In genomic region chr19:55391702-55392615, GRCh38 we compare ENCODE assay signal across 17 cellular contexts. TPM values are rescaled to one million over a fixed set of nuclear protein-coding genes. Genes with fewer than 3 reads are reported as not detected.
DNase-seq lines count a peak whose midpoint lies in the region; ATAC-seq and TF ChIP-seq lines count a peak whose summit lies in the region.
"Had no signal": no experiment of that assay in that cellular context is flagged by ENCODE, and none has a peak within 500 bp of the region (broad histone marks: within the 10 kb centered on the region; RNA-seq: fewer than 3 reads in every experiment).

No MANE protein-coding gene starts in this region.

- H3K27me3 Mint-ChIP-seq in endodermal cell (ENCODE audit: insufficient read depth) = no peaks in the 10 kb centered on the region

- H3K4me3 Mint-ChIP-seq in endodermal cell = no peak overlapping the region

- H3K9me3 ChIP-seq in NT2/D1 (ENCODE audit: insufficient read depth, low read length) (no peaks in the 10 kb centered on the region), endodermal cell (ENCODE audit: control insufficient read depth, low read length) (no peaks in the 10 kb centered on the region), neuronal stem cell (replicated peaks in 1 of 2; ENCODE audit: control insufficient read depth in 2 of 2, insufficient read depth in 1 of 2, low read depth in 1 of 2, low read length in 2 of 2) (no peaks in the 10 kb centered on the region)
- H3K9me3 ChIP-seq: neutrophil, thoracic aorta had no signal

- H2BK5ac ChIP-seq in neuronal stem cell (ENCODE audit: low read length) = no peak overlapping the region

- H3K4me1 Mint-ChIP-seq in endodermal cell = peaks cover 34% of the 10 kb centered on the region

- DNase-seq in DMS53 (lab: John Stamatoyannopoulos, UW) (peak; percentile 59), DMS53 treated with DMSO at 0.1 percent for 48 hours (lab: John Stamatoyannopoulos, UW; ENCODE audit: unreplicated experiment) (no peak), NT2/D1 (ENCODE audit: low read depth, low spot score) (no peak), endodermal cell (no peak), neuronal stem cell (ENCODE audit: low spot score) (no peak), pons (ENCODE audit: low spot score) (no peak)
- DNase-seq: activated CD4-positive, alpha-beta T cell treated with anti-CD3 and anti-CD28 coated beads for 1 hour; activated T-cell treated with anti-CD3 and anti-CD28 coated beads, Interleukin-2, amount 50 U/mL, for 1 hour; COR-L47; effector CD4-positive, alpha-beta T cell; left ventricle myocardium superior had no signal

- H3K79me1 ChIP-seq in neuronal stem cell (ENCODE audit: low read depth, low read length) = peaks cover 19% of the 10 kb centered on the region

- peak overlapping the region; percentile 21 for H3K9ac ChIP-seq in NT2/D1 (ENCODE audit: insufficient read length, low read depth)
- no peak overlapping the region for H3K9ac ChIP-seq in endodermal cell (ENCODE audit: extremely low read depth, low read length, poor library complexity, severe bottlenecking)
- H3K9ac ChIP-seq in neuronal stem cell (ENCODE audit: low read depth, low read length, poor library complexity) = no peak overlapping the region

- TF ChIP-seq CTCF in endodermal cell (conservative IDR thresholded peaks at IDR 0.05) = no peak

- no peak overlapping the region for H3K4ac ChIP-seq in neuronal stem cell (ENCODE audit: low read length)

- no peak overlapping the region for H3K18ac ChIP-seq in neuronal stem cell (ENCODE audit: low read length)

- H3K4me1 ChIP-seq in NT2/D1 (ENCODE audit: insufficient read depth, insufficient read length) (peaks cover 39% of the 10 kb centered on the region), endodermal cell (ENCODE audit: control insufficient read depth, insufficient read depth, low read length) (peaks cover 21% of the 10 kb centered on the region), neuronal stem cell (ENCODE audit: control insufficient read depth in 2 of 2, insufficient read depth in 1 of 2, low read depth in 1 of 2, low read length in 2 of 2) (peaks cover 21 to 31% of the 10 kb centered on the region in 2 donors)

- H2BK15ac ChIP-seq in neuronal stem cell (ENCODE audit: low read length) = no peak overlapping the region

- H3K36me3 Mint-ChIP-seq in endodermal cell (ENCODE audit: low read depth) = peaks cover 33% of the 10 kb centered on the region

- peaks cover 45% of the 10 kb centered on the region for H3K36me3 ChIP-seq in NT2/D1 (ENCODE audit: insufficient read depth, insufficient read length, low read length)
- H3K36me3 ChIP-seq in endodermal cell (ENCODE audit: control insufficient read depth, insufficient read depth, low read length) = peaks cover 43% of the 10 kb centered on the region
- peaks cover 43 to 51% of the 10 kb centered on the region in 2 donors for H3K36me3 ChIP-seq in neuronal stem cell (replicated peaks in 1 of 2; ENCODE audit: control insufficient read depth in 2 of 2, insufficient read depth in 2 of 2, low read length in 2 of 2)

- no peak for ATAC-seq in HG03565 (IDR thresholded peaks at IDR 0.05; ENCODE audit: unreplicated experiment)
- ATAC-seq in HG03139 (IDR thresholded peaks at IDR 0.05; ENCODE audit: unreplicated experiment) = no peak
- ATAC-seq: left ventricle myocardium superior had no signal

- H2BK12ac ChIP-seq in neuronal stem cell (ENCODE audit: low read length) = no peak overlapping the region

- H3K4me3 ChIP-seq in NT2/D1 (ENCODE audit: insufficient read length, low read depth) (no peak overlapping the region), endodermal cell (ENCODE audit: low read length) (no peak overlapping the region), neuronal stem cell (ENCODE audit: low read length in 2 of 2) (no peak overlapping the region)
- H3K4me3 ChIP-seq: skin epidermis, thoracic aorta had no signal

- WGBS in endodermal cell (ENCODE audit: insufficient coverage in 1 of 2, insufficient read length in 1 of 2), 2 experiments = 64 to 70% methylated on average over 14 to 18 of the region's 18 CpGs
- no CpG with 5 or more reads among the region's 18 CpGs for WGBS in neuronal stem cell (ENCODE audit: extremely low coverage in 2 of 2, insufficient read length in 2 of 2, insufficient replicate concordance in 1 of 2), 2 donors

- no peaks in the 10 kb centered on the region for H3K9me3 Mint-ChIP-seq in endodermal cell

- peak overlapping the region; percentile 37 for H3K27ac ChIP-seq in endodermal cell (ENCODE audit: low read depth, low read length)
- H3K27ac ChIP-seq in neuronal stem cell (replicated peaks; ENCODE audit: low read length) = peak overlapping the region; percentile 43
- H3K27ac ChIP-seq: neutrophil, skin epidermis, thoracic aorta had no signal

- no peak overlapping the region for H3K14ac ChIP-seq in neuronal stem cell (ENCODE audit: low read length)

- no peak overlapping the region for H2AK5ac ChIP-seq in neuronal stem cell (ENCODE audit: low read depth, low read length)

- H2BK120ac ChIP-seq in neuronal stem cell (ENCODE audit: low read depth, low read length) = no peak overlapping the region

- no peaks in the 10 kb centered on the region for H3K27me3 ChIP-seq in NT2/D1 (ENCODE audit: insufficient read depth, insufficient read length)
- no peaks in the 10 kb centered on the region for H3K27me3 ChIP-seq in endodermal cell (ENCODE audit: control insufficient read depth, insufficient read depth, low read length, poor library complexity, severe bottlenecking)
- no peaks in the 10 kb centered on the region for H3K27me3 ChIP-seq in neuronal stem cell (ENCODE audit: control insufficient read depth in 3 of 3, insufficient read depth in 3 of 3, low read depth in 1 of 3, low read length in 3 of 3)
- H3K27me3 ChIP-seq: neutrophil had no signal

- no peak overlapping the region for H3K27ac Mint-ChIP-seq in endodermal cell

- no peak overlapping the region for H3K4me2 ChIP-seq in neuronal stem cell (ENCODE audit: insufficient read depth, low read length, poor library complexity, severe bottlenecking)

- no peak overlapping the region for H4K8ac ChIP-seq in neuronal stem cell (ENCODE audit: low read depth, low read length)

- H4K91ac ChIP-seq in neuronal stem cell (ENCODE audit: low read depth, low read length, poor library complexity) = no peak overlapping the region

- H3K23ac ChIP-seq in neuronal stem cell (ENCODE audit: low read depth, low read length, poor library complexity) = no peak overlapping the region

- H2AFZ ChIP-seq in neuronal stem cell (ENCODE audit: low read length) = no peak overlapping the region

RNA-seq across cellular contexts. Expression of gene RPL28, which starts 6.2 kb away (rescaled TPM):
- 1,000 to 10,000 TPM; 1,672 to 1,902 TPM for total RNA-seq in endodermal cell
- polyA plus RNA-seq in endodermal cell (2013, experiment 1 of 2) = 1,902 TPM
- polyA plus RNA-seq in endodermal cell (2013, experiment 2 of 2) = 1,724 TPM
- 2,729 TPM for polyA plus RNA-seq in neuronal stem cell (2013, experiment 1 of 2)
- polyA plus RNA-seq in neuronal stem cell (2013, experiment 2 of 2) = 2,534 TPM

RNA-seq across cellular contexts. Expression of gene TMEM238, which starts 7.9 kb away (rescaled TPM):
- 1 to 10 TPM; 3.9 to 4.4 TPM for total RNA-seq in endodermal cell
- 0.32 TPM for polyA plus RNA-seq in endodermal cell (2013, experiment 1 of 2)
- polyA plus RNA-seq in endodermal cell (2013, experiment 2 of 2) = not detected
- polyA plus RNA-seq in neuronal stem cell (2013, experiment 1 of 2) = 0.14 TPM
- polyA plus RNA-seq in neuronal stem cell (2013, experiment 2 of 2) = 0.14 TPM
- total RNA-seq: A172 had no signal

RNA-seq across cellular contexts. Expression of gene TMEM190, which starts 15.3 kb away (rescaled TPM):
- total RNA-seq in endodermal cell = 1 to 10 TPM in 1 of 2 donors, not detected in 1; 1.2 TPM
- 0.61 TPM for polyA plus RNA-seq in endodermal cell (2013, experiment 1 of 2)
- polyA plus RNA-seq in endodermal cell (2013, experiment 2 of 2) = 0.75 TPM
- 0.85 TPM for polyA plus RNA-seq in neuronal stem cell (2013, experiment 1 of 2)
- 0.46 TPM for polyA plus RNA-seq in neuronal stem cell (2013, experiment 2 of 2)
- total RNA-seq: A172, left ventricle myocardium superior, thoracic aorta had no signal

RNA-seq across cellular contexts. Expression of gene UBE2S, which starts 15.6 kb away (rescaled TPM):
- 100 to 1,000 TPM; 202 to 246 TPM for total RNA-seq in endodermal cell
- 265 TPM for polyA plus RNA-seq in endodermal cell (2013, experiment 1 of 2)
- polyA plus RNA-seq in endodermal cell (2013, experiment 2 of 2) = 271 TPM
- polyA plus RNA-seq in neuronal stem cell (2013, experiment 1 of 2) = 344 TPM
- polyA plus RNA-seq in neuronal stem cell (2013, experiment 2 of 2) = 342 TPM

RNA-seq across cellular contexts. Expression of gene IL11, which starts 21.7 kb away (rescaled TPM):
- total RNA-seq in endodermal cell = 1 to 10 TPM in 1 of 2 donors, under 1 TPM in 1; 0.91 to 1.7 TPM
- polyA plus RNA-seq in endodermal cell (2013, experiment 1 of 2) = 6.0 TPM
- 5.8 TPM for polyA plus RNA-seq in endodermal cell (2013, experiment 2 of 2)
- 1.1 TPM for polyA plus RNA-seq in neuronal stem cell (2013, experiment 1 of 2)
- 1.1 TPM for polyA plus RNA-seq in neuronal stem cell (2013, experiment 2 of 2)
- total RNA-seq: left ventricle myocardium superior had no signal
